ENCODE assay signal across 8 cellular contexts in genomic region chr12:21502164-21502496, GRCh38. TPM values are rescaled to one million over a fixed set of nuclear protein-coding genes. Genes with fewer than 3 reads are reported as not detected.
DNase-seq lines count a peak whose midpoint lies in the region; ATAC-seq and TF ChIP-seq lines count a peak whose summit lies in the region.

No MANE protein-coding gene starts in this region.

- H3K27me3 ChIP-seq in Loucy (ENCODE audit: insufficient read depth, low read length, poor library complexity, severe bottlenecking) (no peaks in the 10 kb centered on the region), spleen (replicated peaks in 1 of 7) (no peaks in the 10 kb centered on the region)

- H3K4me1 ChIP-seq in Loucy (ENCODE audit: insufficient read depth, low read length, poor library complexity, severe bottlenecking) = peaks cover 61% of the 10 kb centered on the region
- peaks cover 39 to 87% (median 64%) of the 10 kb centered on the region in 6 donors for H3K4me1 ChIP-seq in spleen

- in situ Hi-C loops in GM13976 (cut with MboI; ENCODE audit: low sequenced_read_pairs, unreplicated experiment) = no loop called here

- 0 to 2% (median 1%) methylated on average over 12 to 14 of the region's 14 CpGs for WGBS in spleen, 5 donors

- H3K4me2 ChIP-seq in Loucy (ENCODE audit: low read depth, low read length, poor library complexity, severe bottlenecking) = peak overlapping the region; percentile 86

- peak overlapping the region; percentile 85 to 93 (median 90) for H3K27ac ChIP-seq in spleen

- H3K9ac ChIP-seq in Loucy (ENCODE audit: low read depth, low read length, poor library complexity, severe bottlenecking) = peak overlapping the region; percentile 84

- peaks cover 2% of the 10 kb centered on the region; the same call in 1 of the 2 replicates for H3K36me3 ChIP-seq in Loucy (ENCODE audit: insufficient read depth, low read length)
- peaks cover 2 to 21% (median 17%) of the 10 kb centered on the region in 6 donors for H3K36me3 ChIP-seq in spleen

- no peaks in the 10 kb centered on the region for H3K9me2 ChIP-seq in Loucy (replicated peaks; ENCODE audit: low read depth, low read length)

- CTCF ChIA-PET in AG04449 (lab: Yijun Ruan, JAX) = interaction anchor here (1.8 kb wide), 1 partner anchor 178 kb away, joined by 11 read pairs; no protein-coding TSS in a partner anchor

- POLR2A ChIA-PET in AG04449 (lab: Yijun Ruan, JAX) = interaction anchor here (0.6 to 2.2 kb wide), 3 partner anchors 10 to 166 kb away, joined by 3 to 7 read pairs (median 4); partner anchors contain the start of gene LDHB

- DNase-seq in AG04449 (ENCODE audit: low read depth, low spot score) (no peak), GM13976 (ENCODE audit: low spot score) (peak; percentile 30), left ventricle myocardium superior (peak; percentile 35), spleen (no peak), T1000 (lab: John Stamatoyannopoulos, UW) (no peak)
- DNase-seq in activated naive CD4-positive, alpha-beta T cell treated with Interleukin-2 at 50 U/mL for 16 hours = peak; percentile 50

- intact Hi-C loops in left ventricle myocardium superior (cut with micrococcal nuclease) (no loop called here), spleen (cut with DNase I; ENCODE audit: low total_unique reads) (no loop called here)

- peaks cover 85% of the 10 kb centered on the region for H3K79me2 ChIP-seq in Loucy (ENCODE audit: insufficient read depth, low read length)

- peak overlapping the region; percentile 92 for H3K4me3 ChIP-seq in AG04449 (ENCODE audit: low read depth, low read length)
- peak overlapping the region; percentile 91 for H3K4me3 ChIP-seq in Loucy (ENCODE audit: low read length, poor library complexity, severe bottlenecking)
- peak overlapping the region; percentile 82 to 100 (median 89) for H3K4me3 ChIP-seq in spleen

- H4K20me1 ChIP-seq in Loucy (ENCODE audit: insufficient read depth, low read length, poor library complexity, severe bottlenecking) = peaks cover 55% of the 10 kb centered on the region

- H3K9me3 ChIP-seq in Loucy (ENCODE audit: insufficient read depth, low read depth, low read length) (no peaks in the 10 kb centered on the region), spleen (no peaks in the 10 kb centered on the region)

- H3F3A ChIP-seq in Loucy (ENCODE audit: low read depth) = no peaks in the 10 kb centered on the region

- H2AFZ ChIP-seq in Loucy (ENCODE audit: low read length) = peak overlapping the region; percentile 98

- TF ChIP-seq CTCF in AG04449 (IDR thresholded peaks at IDR 0.05; ENCODE audit: insufficient read depth, low read length, missing control alignments) (no peak), GM13976 (IDR thresholded peaks at IDR 0.05; ENCODE audit: borderline replicate concordance, control extremely low read depth, extremely low read depth, insufficient read depth, missing control alignments) (no peak), Loucy (conservative IDR thresholded peaks at IDR 0.05; ENCODE audit: low read length) (no peak), spleen (IDR thresholded peaks at IDR 0.05 in 8 of 11, conservative IDR thresholded peaks at IDR 0.05 in 3 of 11) (no peak)

- no peak for TF ChIP-seq POLR2A in spleen (IDR thresholded peaks at IDR 0.05)

- ATAC-seq in left ventricle myocardium superior (peak; percentile 9), GM18520 (IDR thresholded peaks at IDR 0.05; ENCODE audit: unreplicated experiment) (no peak)

RNA-seq across cellular contexts. Expression of gene GOLT1B, which starts 0.5 kb away (rescaled TPM):
- total RNA-seq in left ventricle myocardium superior (14.8 TPM), spleen (10 to 100 TPM; 23.5 to 39.6 (median 29.2) TPM)
- 10 to 100 TPM; 14.1 to 18.2 (median 15.5) TPM for polyA plus RNA-seq in spleen

RNA-seq across cellular contexts. Expression of gene RECQL, which starts 0.7 kb away (rescaled TPM):
- total RNA-seq in left ventricle myocardium superior (21.4 TPM), spleen (10 to 100 TPM; 37.9 to 57.3 (median 47.2) TPM)
- 10 to 100 TPM; 20.1 to 25.6 (median 22.4) TPM for polyA plus RNA-seq in spleen

RNA-seq across cellular contexts. Expression of gene SPX, which starts 24.0 kb away (rescaled TPM):
- total RNA-seq in left ventricle myocardium superior (15.7 TPM), spleen (1 to 10 TPM in 2 of 7 donors, under 1 TPM in 4, not detected in 1; 0.44 to 1.3 (median 0.69) TPM)
- under 1 TPM; 0.15 to 0.53 (median 0.38) TPM for polyA plus RNA-seq in spleen

Comparison
In these comparisons a context has a peak if more than half of its experiments do, and no peak if none do; other contexts are left out.
1. DNase-seq: peak in GM13976 (single experiment), activated naive CD4-positive, alpha-beta T cell treated with Interleukin-2 at 50 U/mL for 16 hours (single experiment) and left ventricle myocardium superior (single experiment); none in AG04449 (single experiment), spleen (single experiment) and T1000 (single experiment).
2. Peak in every context shown above with its lines, with median percentiles within 50 percentile points of each other: H3K4me3 ChIP-seq.